Comparison of ENCODE assay signal across 8 cellular contexts in genomic region chr16:21756192-21757079, GRCh38.
DNase-seq lines count a peak whose midpoint lies in the region; ATAC-seq and TF ChIP-seq lines count a peak whose summit lies in the region.
"Not testable (repeated sequence)": the region's sequence is repeated elsewhere in the genome, so short reads cannot be mapped to it uniquely, and the experiment has no call there.

No MANE protein-coding gene starts in this region.

- CTCF ChIA-PET in T-cell (lab: Charles Lee): not testable (repeated sequence)
- CTCF ChIA-PET in activated CD8-positive, alpha-beta memory T cell treated with anti-CD3 and anti-CD28 coated beads, Interleukin-2, amount 10 ng/mL, durations not matched to agents 7 days and 5 days (lab: Charles Lee): interaction anchor here (0.6 kb wide), 1 partner anchor 47 kb away, joined by 4 read pairs; no protein-coding TSS in a partner anchor

- not testable (repeated sequence) for H3K27me3 Mint-ChIP-seq in T-cell; activated CD8-positive, alpha-beta memory T cell treated with anti-CD3 and anti-CD28 coated beads, Interleukin-2, amount 10 ng/mL, durations not matched to agents 7 days and 5 days; effector memory CD8-positive, alpha-beta T cell
- peaks cover 11% of the 10 kb centered on the region for H3K27me3 Mint-ChIP-seq in stimulated activated memory B cell treated with anti-CD40 and anti-IgM and Interleukin-4, amounts not matched to agents 10 μg/mL and 1 μg/mL and 100 μg/mL, for 72 hours

- H3K4me3 ChIP-seq in lower lobe of right lung: not testable (repeated sequence)

- H3K4me3 Mint-ChIP-seq in T-cell; activated CD8-positive, alpha-beta memory T cell treated with anti-CD3 and anti-CD28 coated beads, Interleukin-2, amount 10 ng/mL, durations not matched to agents 7 days and 5 days; effector memory CD8-positive, alpha-beta T cell; stimulated activated memory B cell treated with anti-CD40 and anti-IgM and Interleukin-4, amounts not matched to agents 10 μg/mL and 1 μg/mL and 100 μg/mL, for 72 hours: not testable (repeated sequence)

- H3K36me3 Mint-ChIP-seq in T-cell; activated CD8-positive, alpha-beta memory T cell treated with anti-CD3 and anti-CD28 coated beads, Interleukin-2, amount 10 ng/mL, durations not matched to agents 7 days and 5 days; effector memory CD8-positive, alpha-beta T cell (ENCODE audit: insufficient read depth); stimulated activated memory B cell treated with anti-CD40 and anti-IgM and Interleukin-4, amounts not matched to agents 10 μg/mL and 1 μg/mL and 100 μg/mL, for 72 hours: not testable (repeated sequence)

- intact Hi-C loops in lower lobe of right lung (cut with DNase I): not testable (repeated sequence)

- H3K4me1 ChIP-seq in lower lobe of right lung: not testable (repeated sequence)

- ATAC-seq in GM21390 (IDR thresholded peaks at IDR 0.05; ENCODE audit: unreplicated experiment) (peak; percentile 23), T-cell (replicated peaks in 1 of 4) (peak; percentile 25 to 45 (median 41)), lower lobe of right lung (peak; percentile 57 to 74)
- ATAC-seq in activated CD8-positive, alpha-beta memory T cell treated with anti-CD3 and anti-CD28 coated beads, Interleukin-2, amount 10 ng/mL, durations not matched to agents 7 days and 5 days: not testable (repeated sequence)
- peak; percentile 42 for ATAC-seq in effector memory CD8-positive, alpha-beta T cell (replicated peaks)
- ATAC-seq in stimulated activated memory B cell treated with anti-CD40 and anti-IgM and Interleukin-4, amounts not matched to agents 10 μg/mL and 1 μg/mL and 100 μg/mL, for 72 hours: peak; percentile 63

- TF ChIP-seq CTCF in lower lobe of right lung (IDR thresholded peaks at IDR 0.05): not testable (repeated sequence)

- not testable (repeated sequence) for H3K4me1 Mint-ChIP-seq in T-cell; activated CD8-positive, alpha-beta memory T cell treated with anti-CD3 and anti-CD28 coated beads, Interleukin-2, amount 10 ng/mL, durations not matched to agents 7 days and 5 days; effector memory CD8-positive, alpha-beta T cell (ENCODE audit: low read depth in 2 of 2); stimulated activated memory B cell treated with anti-CD40 and anti-IgM and Interleukin-4, amounts not matched to agents 10 μg/mL and 1 μg/mL and 100 μg/mL, for 72 hours

- H3K27ac ChIP-seq in lower lobe of right lung: not testable (repeated sequence)

- H3K27ac Mint-ChIP-seq in T-cell; activated CD8-positive, alpha-beta memory T cell treated with anti-CD3 and anti-CD28 coated beads, Interleukin-2, amount 10 ng/mL, durations not matched to agents 7 days and 5 days; effector memory CD8-positive, alpha-beta T cell; stimulated activated memory B cell treated with anti-CD40 and anti-IgM and Interleukin-4, amounts not matched to agents 10 μg/mL and 1 μg/mL and 100 μg/mL, for 72 hours: not testable (repeated sequence)

- H3K36me3 ChIP-seq in lower lobe of right lung: not testable (repeated sequence)

- POLR2A ChIA-PET in T-cell (lab: Charles Lee): not testable (repeated sequence)

- peak; percentile 5 for DNase-seq in Ammon's horn (ENCODE audit: low spot score)
- peak; percentile 83 for DNase-seq in MV-4-11 (lab: John Stamatoyannopoulos, UW)
- DNase-seq in T-cell; effector memory CD8-positive, alpha-beta T cell; lower lobe of right lung: not testable (repeated sequence)
- peak; percentile 43 for DNase-seq in activated CD8-positive, alpha-beta memory T cell treated with anti-CD3 and anti-CD28 coated beads, Interleukin-2, amount 10 ng/mL, durations not matched to agents 7 days and 5 days

- H3K9me3 Mint-ChIP-seq in T-cell; activated CD8-positive, alpha-beta memory T cell treated with anti-CD3 and anti-CD28 coated beads, Interleukin-2, amount 10 ng/mL, durations not matched to agents 7 days and 5 days (ENCODE audit: low read depth); effector memory CD8-positive, alpha-beta T cell; stimulated activated memory B cell treated with anti-CD40 and anti-IgM and Interleukin-4, amounts not matched to agents 10 μg/mL and 1 μg/mL and 100 μg/mL, for 72 hours: not testable (repeated sequence)

- H3K9me3 ChIP-seq in lower lobe of right lung: not testable (repeated sequence)

- not testable (repeated sequence) for H3K27me3 ChIP-seq in lower lobe of right lung (ENCODE audit: low read depth)
